In genomic region chr3:196948442-196949365, GRCh38 we compare ENCODE assay signal across 15 cellular contexts. TPM values are rescaled to one million over a fixed set of nuclear protein-coding genes. Genes with fewer than 3 reads are reported as not detected.
DNase-seq lines count a peak whose midpoint lies in the region; ATAC-seq, FAIRE-seq and TF ChIP-seq lines count a peak whose summit lies in the region.
"Had no signal": no experiment of that assay in that cellular context is flagged by ENCODE, and none has a peak within 500 bp of the region (broad histone marks: within the 10 kb centered on the region; RNA-seq: fewer than 3 reads in every experiment).

No MANE protein-coding gene starts in this region.

- H2AK5ac ChIP-seq in mesenchymal stem cell (ENCODE audit: low read length, severe bottlenecking): no peak overlapping the region

- H2AFZ ChIP-seq in mesenchymal stem cell (ENCODE audit: low read depth, low read length): no peak overlapping the region

- in situ Hi-C loops in astrocyte of the cerebellum (cut with HindIII; ENCODE audit: low sequenced_read_pairs): loop anchor here (5.0 kb wide), 1 partner anchor 49 kb away; no protein-coding TSS in a partner anchor

- WGBS in mesenchymal stem cell: 77% methylated on average over 17 of the region's 24 CpGs

- H3K14ac ChIP-seq in mesenchymal stem cell (ENCODE audit: low read length in 2 of 2): no peak overlapping the region

- no peak overlapping the region for H3K27ac ChIP-seq in mesenchymal stem cell (ENCODE audit: low read length, poor library complexity, severe bottlenecking)
- H3K27ac ChIP-seq in uterus: no peak overlapping the region
- H3K27ac ChIP-seq: tibial nerve had no signal

- H2BK5ac ChIP-seq in mesenchymal stem cell (ENCODE audit: low read depth, low read length, poor library complexity, severe bottlenecking): no peak overlapping the region

- H3K4me1 ChIP-seq in mesenchymal stem cell (ENCODE audit: control insufficient read depth, insufficient read depth, low read depth, low read length): peaks cover 6% of the 10 kb centered on the region
- H3K4me1 ChIP-seq in uterus: no peaks in the 10 kb centered on the region

- H3K4me2 ChIP-seq in mesenchymal stem cell (ENCODE audit: low read length, poor library complexity, severe bottlenecking): no peak overlapping the region

- no peak for TF ChIP-seq POLR2A in uterus (IDR thresholded peaks at IDR 0.05)

- no peak overlapping the region for H4K8ac ChIP-seq in mesenchymal stem cell (ENCODE audit: low read length)

- ATAC-seq in HG03108 (IDR thresholded peaks at IDR 0.05; ENCODE audit: unreplicated experiment) (no peak), HG03095 (IDR thresholded peaks at IDR 0.05; ENCODE audit: unreplicated experiment) (no peak)

- peak overlapping the region; percentile 13 for H3K9ac ChIP-seq in mesenchymal stem cell (ENCODE audit: low read length)

- H3K27me3 ChIP-seq in mesenchymal stem cell (ENCODE audit: control insufficient read depth in 1 of 2, insufficient read depth in 1 of 2, low read length in 2 of 2): peaks cover 0 to 9% of the 10 kb centered on the region in 2 experiments
- H3K27me3 ChIP-seq in uterus: no peaks in the 10 kb centered on the region
- H3K27me3 ChIP-seq: tibial nerve had no signal

- no peak for FAIRE-seq in D721Med (lab: Jason Lieb, UNC)
- FAIRE-seq: endometrium had no signal

- peaks cover 5% of the 10 kb centered on the region for H3K79me1 ChIP-seq in mesenchymal stem cell (replicated peaks; ENCODE audit: low read length, poor library complexity, severe bottlenecking)

- peak; percentile 13 for TF ChIP-seq CTCF in D721Med (IDR thresholded peaks at IDR 0.05; ENCODE audit: insufficient read depth, missing control alignments)
- TF ChIP-seq CTCF in astrocyte of the cerebellum (IDR thresholded peaks at IDR 0.05; ENCODE audit: low read depth, low read length, missing control alignments): peak; percentile 14
- no peak for TF ChIP-seq CTCF in uterus (IDR thresholded peaks at IDR 0.05)

- no peak overlapping the region for H3K4ac ChIP-seq in mesenchymal stem cell (ENCODE audit: low read depth in 1 of 2, low read length in 2 of 2)

- no peak overlapping the region for H3K18ac ChIP-seq in mesenchymal stem cell (ENCODE audit: low read depth in 1 of 2, low read length in 2 of 2)

- H3K36me3 ChIP-seq in mesenchymal stem cell (ENCODE audit: control insufficient read depth in 1 of 2, insufficient read depth in 2 of 2, low read depth in 1 of 2, low read length in 2 of 2) (peaks cover 19% of the 10 kb centered on the region in 2 experiments), uterus (no peaks in the 10 kb centered on the region)

- no peak overlapping the region for H4K91ac ChIP-seq in mesenchymal stem cell (ENCODE audit: low read length)

- no peak overlapping the region for H2BK120ac ChIP-seq in mesenchymal stem cell (ENCODE audit: low read depth, low read length)

- H3K9me3 ChIP-seq in mesenchymal stem cell (ENCODE audit: control insufficient read depth, low read length) (no peaks in the 10 kb centered on the region), uterus (no peaks in the 10 kb centered on the region)
- H3K9me3 ChIP-seq: HAP-1, tibial nerve had no signal

- no peak overlapping the region for H2BK12ac ChIP-seq in mesenchymal stem cell (ENCODE audit: low read length in 2 of 2)

- DNase-seq in D721Med (ENCODE audit: insufficient read length, low spot score): no peak
- DNase-seq in HuH-7 (ENCODE audit: low spot score): peak; percentile 55
- DNase-seq in astrocyte of the cerebellum (ENCODE audit: low read depth): no peak
- no peak for DNase-seq in mesenchymal stem cell
- DNase-seq in mucosa of gallbladder (ENCODE audit: low spot score): no peak
- DNase-seq in uterus: no peak
- DNase-seq: activated CD4-positive, alpha-beta T cell treated with anti-CD3 and anti-CD28 coated beads, Interleukin-2, amount 50 U/mL, for 1 hour; activated naive CD8-positive, alpha-beta T cell treated with anti-CD3 and anti-CD28 coated beads for 36 hours; immature natural killer cell; NCI-H1436 treated with DMSO at 0.1 percent for 48 hours had no signal

- no peak overlapping the region for H2BK15ac ChIP-seq in mesenchymal stem cell (ENCODE audit: low read depth, poor library complexity, severe bottlenecking)

- H3K23ac ChIP-seq in mesenchymal stem cell (ENCODE audit: low read length in 2 of 2): no peak overlapping the region

- H3K4me3 ChIP-seq in astrocyte of the cerebellum (ENCODE audit: low read depth, low read length) (no peak overlapping the region), mesenchymal stem cell (ENCODE audit: insufficient read depth in 1 of 2, low read depth in 1 of 2, low read length in 2 of 2) (no peak overlapping the region), uterus (no peak overlapping the region)
- H3K4me3 ChIP-seq: HAP-1, tibial nerve had no signal

- intact Hi-C loops in uterus (cut with DNase I; ENCODE audit: low total_unique reads): no loop called here

RNA-seq across cellular contexts. Expression of gene NCBP2, which starts 6.4 kb away (rescaled TPM):
- polyA plus RNA-seq in mesenchymal stem cell (2013, experiment 1 of 2): 66.7 TPM
- polyA plus RNA-seq in mesenchymal stem cell (2013, experiment 2 of 2): 67.4 TPM
- total RNA-seq in mucosa of gallbladder (48.7 TPM), uterus (10 to 100 TPM in 3 of 4 donors, 1 to 10 TPM in 1; 4.1 to 67.2 (median 49.5) TPM)

RNA-seq across cellular contexts. Expression of gene PIGZ, which starts 19.9 kb away (rescaled TPM):
- polyA plus RNA-seq in mesenchymal stem cell (2013, experiment 1 of 2): 1.0 TPM
- 1.2 TPM for polyA plus RNA-seq in mesenchymal stem cell (2013, experiment 2 of 2)
- total RNA-seq in mucosa of gallbladder (7.5 TPM), uterus (10 to 100 TPM in 1 of 4 donors, 1 to 10 TPM in 2, under 1 TPM in 1; 0.29 to 21.5 (median 2.3) TPM)

Comparison
In these comparisons a context has a peak if more than half of its experiments do, and no peak if none do; other contexts are left out.
1. CTCF ChIP-seq: peak in D721Med (single experiment) and astrocyte of the cerebellum (single experiment); none in uterus (0 of 4).